1 cellular context compared by ENCODE assay signal in genomic region chr13:34201050-34201913, GRCh38.
TF ChIP-seq lines count a peak whose summit lies in the region.

No MANE protein-coding gene starts in this region.

TF ChIP-seq in WTC11, 78 proteins besides CTCF, POLR2A, EP300 and RAD21 (continued from another document):
- TF ChIP-seq FOXP4 (CRISPR knock-in tag; IDR thresholded peaks at IDR 0.05) (no peak), ZNF532 (CRISPR knock-in tag; IDR thresholded peaks at IDR 0.05; ENCODE audit: borderline replicate concordance) (no peak), NR2C2 (CRISPR knock-in tag; IDR thresholded peaks at IDR 0.05) (no peak), USF1 (CRISPR knock-in tag; IDR thresholded peaks at IDR 0.05) (no peak), HMGA2 (CRISPR knock-in tag; IDR thresholded peaks at IDR 0.05) (no peak), CREB1 (CRISPR knock-in tag; IDR thresholded peaks at IDR 0.05) (no peak), PRDM15 (CRISPR knock-in tag; IDR thresholded peaks at IDR 0.05) (no peak), MAX (CRISPR knock-in tag; IDR thresholded peaks at IDR 0.05) (no peak), SMAD3 (CRISPR knock-in tag; IDR thresholded peaks at IDR 0.05; ENCODE audit: borderline replicate concordance) (no peak)
